Comparison of ENCODE assay signal across 8 cellular contexts in genomic region chr16:18801197-18801972, GRCh38. TPM values are rescaled to one million over a fixed set of nuclear protein-coding genes. Genes with fewer than 3 reads are reported as not detected.
DNase-seq lines count a peak whose midpoint lies in the region; ATAC-seq and FAIRE-seq lines count a peak whose summit lies in the region.

Gene ARL6IP1 (minus strand): TSS chr16:18801549. CDS start chr16:18801466, 83 bp downstream.

- H2BK15ac ChIP-seq in mesendoderm (replicated peaks; ENCODE audit: low read depth) = no peak within 1 kb of the TSS

- peak within 1 kb of the TSS; percentile 85 for H3K4me2 ChIP-seq in mesendoderm (ENCODE audit: low read length)

- no peak within 1 kb of the TSS for H2BK120ac ChIP-seq in mesendoderm (ENCODE audit: low read depth, low read length)

- peak within 1 kb of the TSS; percentile 96 for H3K27ac ChIP-seq in mesendoderm (ENCODE audit: low read depth, low read length)

- H3K79me1 ChIP-seq in mesendoderm (ENCODE audit: low read length) = peaks cover 4% of the 10 kb centered on the region

- peak within 1 kb of the TSS; percentile 94 for H3K9ac ChIP-seq in endocrine pancreas (ENCODE audit: control insufficient read depth, insufficient read depth, low read length)
- peak within 1 kb of the TSS; percentile 95 for H3K9ac ChIP-seq in mesendoderm (ENCODE audit: low read length)

- H3K4me1 ChIP-seq in endocrine pancreas (ENCODE audit: control insufficient read depth, insufficient read depth, low read length) = peaks cover 6% of the 10 kb centered on the region
- H3K4me1 ChIP-seq in mesendoderm (ENCODE audit: control insufficient read depth, low read depth, low read length) = peaks cover 6% of the 10 kb centered on the region

- peak within 1 kb of the TSS; percentile 95 for H3K4me3 Mint-ChIP-seq in activated CD8-positive, alpha-beta memory T cell treated with anti-CD3 and anti-CD28 coated beads, Interleukin-2, amount 10 ng/mL, durations not matched to agents 7 days and 5 days

- H3K27ac Mint-ChIP-seq in activated CD8-positive, alpha-beta memory T cell treated with anti-CD3 and anti-CD28 coated beads, Interleukin-2, amount 10 ng/mL, durations not matched to agents 7 days and 5 days = peak within 1 kb of the TSS; percentile 98

- H2AK5ac ChIP-seq in mesendoderm (ENCODE audit: low read length) = peak within 1 kb of the TSS; percentile 43

- no peaks in the 10 kb centered on the region for H3K9me3 ChIP-seq in endocrine pancreas (ENCODE audit: control insufficient read depth, low read length)

- no CpG with 5 or more reads among the region's 75 CpGs for WGBS in mesendoderm (ENCODE audit: extremely low coverage, insufficient coverage, low lambda C conversion rate)

- peak within 1 kb of the TSS; percentile 74 for H3K4me3 ChIP-seq in endocrine pancreas (ENCODE audit: control insufficient read depth, insufficient read depth, low read length)
- peak within 1 kb of the TSS; percentile 91 for H3K4me3 ChIP-seq in mesendoderm (ENCODE audit: low read length)

- CTCF ChIA-PET in activated CD8-positive, alpha-beta memory T cell treated with anti-CD3 and anti-CD28 coated beads, Interleukin-2, amount 10 ng/mL, durations not matched to agents 7 days and 5 days (lab: Charles Lee) = interaction anchor here (0.6 to 9.3 kb wide), 23 partner anchors 9 to 918 kb away, joined by 3 to 126 read pairs (median 4); partner anchors contain the start of genes CCP110, COQ7, RPS15A and VPS35L

- DNase-seq in COR-L47 (lab: John Stamatoyannopoulos, UW) (peak; percentile 99), HTR-8/SVneo (ENCODE audit: insufficient read length, low spot score) (peak; percentile 98), NOMO-1 treated with dmso at 0.1 percent for 144 hours (lab: John Stamatoyannopoulos, UW; ENCODE audit: unreplicated experiment) (peak; percentile 99), mesendoderm (peak; percentile 100)
- DNase-seq in activated CD8-positive, alpha-beta memory T cell treated with anti-CD3 and anti-CD28 coated beads, Interleukin-2, amount 10 ng/mL, durations not matched to agents 7 days and 5 days = peak; percentile 99
- DNase-seq in stimulated activated CD8-positive, alpha-beta memory T cell treated with anti-CD3 and anti-CD28 coated beads, Interleukin-15, amount 100 ng/mL, for 24 hours (ENCODE audit: low read depth) = peak; percentile 95

- H3K4ac ChIP-seq in mesendoderm (ENCODE audit: low read depth, low read length) = peak within 1 kb of the TSS; percentile 70

- peaks cover 2% of the 10 kb centered on the region for H3K27me3 Mint-ChIP-seq in activated CD8-positive, alpha-beta memory T cell treated with anti-CD3 and anti-CD28 coated beads, Interleukin-2, amount 10 ng/mL, durations not matched to agents 7 days and 5 days

- H4K8ac ChIP-seq in mesendoderm (ENCODE audit: low read depth, low read length) = no peak within 1 kb of the TSS

- H3K56ac ChIP-seq in mesendoderm (ENCODE audit: low read length) = peak within 1 kb of the TSS; percentile 98

- H2BK5ac ChIP-seq in mesendoderm (ENCODE audit: low read length) = peak within 1 kb of the TSS; percentile 85

- H3K36me3 ChIP-seq in endocrine pancreas (ENCODE audit: control insufficient read depth, insufficient read depth, low read length) (no peaks in the 10 kb centered on the region), mesendoderm (ENCODE audit: control insufficient read depth, insufficient read depth, low read length) (peaks cover 2% of the 10 kb centered on the region)

- peaks cover 66% of the 10 kb centered on the region for H3K4me1 Mint-ChIP-seq in activated CD8-positive, alpha-beta memory T cell treated with anti-CD3 and anti-CD28 coated beads, Interleukin-2, amount 10 ng/mL, durations not matched to agents 7 days and 5 days

- ATAC-seq in GM21360 (IDR thresholded peaks at IDR 0.05; ENCODE audit: unreplicated experiment) = peak; percentile 96
- ATAC-seq in activated CD8-positive, alpha-beta memory T cell treated with anti-CD3 and anti-CD28 coated beads, Interleukin-2, amount 10 ng/mL, durations not matched to agents 7 days and 5 days = peak; percentile 95

- peaks cover 48% of the 10 kb centered on the region for H3K36me3 Mint-ChIP-seq in activated CD8-positive, alpha-beta memory T cell treated with anti-CD3 and anti-CD28 coated beads, Interleukin-2, amount 10 ng/mL, durations not matched to agents 7 days and 5 days

- peak within 1 kb of the TSS; percentile 33 for H4K5ac ChIP-seq in mesendoderm (ENCODE audit: low read length)

- H3K9me3 Mint-ChIP-seq in activated CD8-positive, alpha-beta memory T cell treated with anti-CD3 and anti-CD28 coated beads, Interleukin-2, amount 10 ng/mL, durations not matched to agents 7 days and 5 days (ENCODE audit: low read depth) = no peaks in the 10 kb centered on the region

- peak within 1 kb of the TSS; percentile 92 for H3K23ac ChIP-seq in mesendoderm (ENCODE audit: low read length)

- FAIRE-seq in HTR-8/SVneo (lab: Jason Lieb, UNC) = peak; percentile 93

- H3K79me2 ChIP-seq in mesendoderm (ENCODE audit: control insufficient read depth, insufficient read depth, low read length) = peaks cover 37% of the 10 kb centered on the region

- H3K18ac ChIP-seq in mesendoderm (ENCODE audit: low read length) = peak within 1 kb of the TSS; percentile 12

- H3K27me3 ChIP-seq in endocrine pancreas (ENCODE audit: control insufficient read depth, insufficient read depth, low read length) (no peaks in the 10 kb centered on the region), mesendoderm (ENCODE audit: insufficient read depth, low read length, poor library complexity) (no peaks in the 10 kb centered on the region)

RNA-seq across cellular contexts. Expression of gene ARL6IP1, which starts in this region (rescaled TPM):
- 100 to 1,000 TPM; 194 to 207 TPM for total RNA-seq in activated CD8-positive, alpha-beta memory T cell treated with anti-CD3 and anti-CD28 coated beads, Interleukin-2, amount 10 ng/mL, durations not matched to agents 7 days and 5 days
- polyA plus RNA-seq in mesendoderm (2013, experiment 1 of 2) = 213 TPM
- 213 TPM for polyA plus RNA-seq in mesendoderm (2013, experiment 2 of 2)

Comparison
In these comparisons a context has a peak if more than half of its experiments do, and no peak if none do; other contexts are left out.
1. Peak in every context shown above with its lines: DNase-seq, ATAC-seq, H3K4me3 ChIP-seq and H3K27ac ChIP-seq.